ENCODE assay signal across 28 cellular contexts in genomic region chr1:4079815-4080214, GRCh38.
"Had no signal": no experiment of that assay in that cellular context is flagged by ENCODE, and none has a peak within 500 bp of the region (broad histone marks: within the 10 kb centered on the region; RNA-seq: fewer than 3 reads in every experiment).

No MANE protein-coding gene starts in this region.

- H3K27ac ChIP-seq: heart left ventricle, left lung, lower lobe of right lung, neural progenitor cell, neutrophil, parathyroid adenoma, psoas muscle, right lobe of liver, tibial nerve, vagina had no signal

- H3K4me1 Mint-ChIP-seq: mesothelial cell of epicardium; naive B cell; natural killer cell; stimulated activated memory B cell treated with anti-CD40 and anti-IgM and Interleukin-4, amounts not matched to agents 10 μg/mL and 1 μg/mL and 100 μg/mL, for 72 hours; stimulated activated naive CD8-positive, alpha-beta T cell treated with anti-CD3 and anti-CD28 coated beads, Interleukin-15, amount 100 ng/mL, for 72 hours had no signal

- H3K4me3 ChIP-seq: heart left ventricle, left lung, lower lobe of right lung, neural progenitor cell, psoas muscle, right lobe of liver, tibial nerve, vagina had no signal

- H3K4me2 ChIP-seq: neural progenitor cell had no signal

- DNase-seq: heart left ventricle; islet precursor cell; left lung; lower lobe of right lung; mammary epithelial cell; mesenchymal stem cell; naive B cell; natural killer cell; nephron progenitor cell; occipital lobe; psoas muscle; small intestine; stimulated activated CD4-positive, alpha-beta T cell treated with anti-CD3 and anti-CD28 coated beads, Interleukin-1b, Interleukin-23, amount 100 ng/mL, for 48 hours; stimulated activated CD4-positive, alpha-beta T cell treated with anti-CD3 and anti-CD28 coated beads, Interleukin-2, amount 100 ng/mL, for 48 hours; stimulated activated CD4-positive, alpha-beta T cell treated with anti-CD3 and anti-CD28 coated beads, Interleukin-4, amount 100 ng/mL, for 4 hours; stimulated activated CD8-positive, alpha-beta memory T cell treated with anti-CD3 and anti-CD28 coated beads, Interleukin-4, amount 100 ng/mL, for 48 hours; stimulated activated naive CD4-positive, alpha-beta T cell treated with Interleukin-2 at 50 U/mL for 16 hours; stimulated activated naive CD8-positive, alpha-beta T cell treated with anti-CD3 and anti-CD28 coated beads, Interleukin-15, amount 100 ng/mL, for 72 hours; substantia nigra had no signal

- ATAC-seq: heart left ventricle; left lung; lower lobe of right lung; natural killer cell; psoas muscle; right lobe of liver; stimulated activated memory B cell treated with anti-CD40 and anti-IgM and Interleukin-4, amounts not matched to agents 10 μg/mL and 1 μg/mL and 100 μg/mL, for 72 hours; stimulated activated naive CD8-positive, alpha-beta T cell treated with anti-CD3 and anti-CD28 coated beads, Interleukin-15, amount 100 ng/mL, for 72 hours had no signal

- H3K4me3 Mint-ChIP-seq: mesothelial cell of epicardium; natural killer cell; nephron progenitor cell; neural progenitor cell; stimulated activated memory B cell treated with anti-CD40 and anti-IgM and Interleukin-4, amounts not matched to agents 10 μg/mL and 1 μg/mL and 100 μg/mL, for 72 hours; stimulated activated naive CD8-positive, alpha-beta T cell treated with anti-CD3 and anti-CD28 coated beads, Interleukin-15, amount 100 ng/mL, for 72 hours; type B pancreatic cell had no signal

- H2AFZ ChIP-seq: neural progenitor cell, parathyroid adenoma had no signal

- H3K4me1 ChIP-seq: heart left ventricle, left lung, lower lobe of right lung, parathyroid adenoma, psoas muscle had no signal

- FAIRE-seq: small intestine had no signal

- H3K36me3 ChIP-seq: heart left ventricle, left lung, lower lobe of right lung, neural progenitor cell, neutrophil, right lobe of liver, tibial nerve, vagina had no signal

- H3K9me3 ChIP-seq: heart left ventricle, lower lobe of right lung, neutrophil, psoas muscle, right lobe of liver, vagina had no signal

- H3K27ac Mint-ChIP-seq: mesothelial cell of epicardium; natural killer cell; nephron progenitor cell; neural progenitor cell; stimulated activated memory B cell treated with anti-CD40 and anti-IgM and Interleukin-4, amounts not matched to agents 10 μg/mL and 1 μg/mL and 100 μg/mL, for 72 hours; stimulated activated naive CD8-positive, alpha-beta T cell treated with anti-CD3 and anti-CD28 coated beads, Interleukin-15, amount 100 ng/mL, for 72 hours; type B pancreatic cell had no signal

- H3K27me3 ChIP-seq: neural progenitor cell, neutrophil, right lobe of liver, vagina had no signal

- H3K36me3 Mint-ChIP-seq: mesothelial cell of epicardium; natural killer cell; stimulated activated memory B cell treated with anti-CD40 and anti-IgM and Interleukin-4, amounts not matched to agents 10 μg/mL and 1 μg/mL and 100 μg/mL, for 72 hours; type B pancreatic cell had no signal

- H3K79me2 ChIP-seq: parathyroid adenoma had no signal
